Comparison of ENCODE assay signal across 19 cellular contexts in the genomic region with DNA sequence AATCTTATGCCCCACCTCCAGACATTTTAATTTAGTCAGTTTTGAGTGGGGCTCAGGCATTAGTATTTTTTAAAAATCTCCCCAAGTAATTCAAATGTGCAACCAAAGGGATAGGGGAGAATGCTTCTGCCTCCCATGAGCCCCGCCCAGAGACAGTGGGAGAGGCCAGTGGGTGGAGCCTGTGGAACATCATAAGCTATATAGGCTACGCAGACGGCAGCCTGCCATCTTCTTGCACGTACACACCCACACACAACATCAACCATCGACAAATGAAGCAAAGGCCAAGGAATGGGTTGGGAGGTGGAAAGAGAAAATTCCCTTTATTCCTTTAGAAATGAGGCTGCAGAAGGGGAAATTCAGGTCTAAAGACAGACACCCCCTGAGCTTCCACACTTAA. TPM values are rescaled to one million over a fixed set of nuclear protein-coding genes. Genes with fewer than 3 reads are reported as not detected.
DNase-seq lines count a peak whose midpoint lies in the region; ATAC-seq and TF ChIP-seq lines count a peak whose summit lies in the region.
"Had no signal": no experiment of that assay in that cellular context is flagged by ENCODE, and none has a peak within 500 bp of the region (broad histone marks: within the 10 kb centered on the region; RNA-seq: fewer than 3 reads in every experiment).

No MANE protein-coding gene starts in this region.

- no peaks in the 10 kb centered on the region for H3K36me3 ChIP-seq in PC-3 (ENCODE audit: low read depth, low read length)
- no peaks in the 10 kb centered on the region for H3K36me3 ChIP-seq in colonic mucosa
- peaks cover 0 to 3% (median 0%) of the 10 kb centered on the region in 3 donors for H3K36me3 ChIP-seq in tibial artery
- no peaks in the 10 kb centered on the region for H3K36me3 ChIP-seq in CD8-positive, alpha-beta T cell (ENCODE audit: insufficient read depth, low read length)
- H3K36me3 ChIP-seq: BE2C had no signal

- H3K4me3 ChIP-seq in PC-3 (ENCODE audit: low read length) (no peak overlapping the region), colonic mucosa (no peak overlapping the region), tibial artery (no peak overlapping the region)
- no peak overlapping the region for H3K4me3 ChIP-seq in CD8-positive, alpha-beta T cell (ENCODE audit: low read depth, low read length)

- BruUV-seq in PC-3 (replicated peaks; lab: Mats Ljungman, UMichigan), result no TSS peak

- intact Hi-C loops in PC-3 (cut with micrococcal nuclease), result no loop called here
- intact Hi-C loops in colonic mucosa (cut with DNase I), result no loop called here
- intact Hi-C loops in tibial artery (cut with DNase I; ENCODE audit: low total_unique reads), result no loop called here
- intact Hi-C loops in CD8-positive, alpha-beta T cell (cut with DNase I, micrococcal nuclease), result no loop called here

- TF ChIP-seq CTCF in PC-3 (conservative IDR thresholded peaks at IDR 0.05; ENCODE audit: low read depth, low read length), result no peak
- TF ChIP-seq CTCF in colonic mucosa (IDR thresholded peaks at IDR 0.05), result no peak
- TF ChIP-seq CTCF in osteocyte (IDR thresholded peaks at IDR 0.05), result no peak
- no peak for TF ChIP-seq CTCF in tibial artery (IDR thresholded peaks at IDR 0.05)
- TF ChIP-seq CTCF in CD8-positive, alpha-beta T cell (IDR thresholded peaks at IDR 0.05), result no peak

- no peaks in the 10 kb centered on the region for H3K9me2 ChIP-seq in PC-3 (replicated peaks; ENCODE audit: low read length)

- peaks cover 45% of the 10 kb centered on the region for H3K4me1 ChIP-seq in PC-3 (ENCODE audit: insufficient read depth, low read length)
- peaks cover 8% of the 10 kb centered on the region for H3K4me1 ChIP-seq in colonic mucosa
- peaks cover 0 to 98% (median 71%) of the 10 kb centered on the region in 4 donors for H3K4me1 ChIP-seq in tibial artery
- H3K4me1 ChIP-seq in CD8-positive, alpha-beta T cell (ENCODE audit: insufficient read depth, low read length), result no peaks in the 10 kb centered on the region
- H3K4me1 ChIP-seq: BE2C had no signal

- H3F3A ChIP-seq in PC-3 (ENCODE audit: low read length, unreplicated experiment), result no peaks in the 10 kb centered on the region

- peaks cover 82% of the 10 kb centered on the region for H3K4me1 Mint-ChIP-seq in osteocyte (ENCODE audit: unreplicated experiment)
- H3K4me1 Mint-ChIP-seq in T-helper 2 cell treated with Interferon-gamma antibody and Interleukin-4, amounts not matched to agents 5 μg/mL and 100 μg/mL, for 36 hours (ENCODE audit: low read depth), result no peaks in the 10 kb centered on the region
- peaks cover 4% of the 10 kb centered on the region for H3K4me1 Mint-ChIP-seq in CD8-positive, alpha-beta T cell (ENCODE audit: low read depth)
- H3K4me1 Mint-ChIP-seq: stimulated activated naive CD8-positive, alpha-beta T cell treated with anti-CD3 and anti-CD28 coated beads, Interleukin-15, amount 100 ng/mL, for 72 hours had no signal

- H4K20me1 ChIP-seq in PC-3 (ENCODE audit: low read length), result no peaks in the 10 kb centered on the region

- peaks cover 35% of the 10 kb centered on the region for H3K79me2 ChIP-seq in PC-3 (ENCODE audit: low read length)

- CTCF ChIA-PET in PC-3 (lab: Charles Lee), result no interaction called here
- CTCF ChIA-PET in CD8-positive, alpha-beta T cell (lab: Charles Lee), result no interaction called here

- no peak overlapping the region for H3K4me3 Mint-ChIP-seq in osteocyte (ENCODE audit: unreplicated experiment)
- no peak overlapping the region for H3K4me3 Mint-ChIP-seq in T-helper 2 cell treated with Interferon-gamma antibody and Interleukin-4, amounts not matched to agents 5 μg/mL and 100 μg/mL, for 36 hours
- H3K4me3 Mint-ChIP-seq in CD8-positive, alpha-beta T cell, result no peak overlapping the region
- H3K4me3 Mint-ChIP-seq: stimulated activated naive CD8-positive, alpha-beta T cell treated with anti-CD3 and anti-CD28 coated beads, Interleukin-15, amount 100 ng/mL, for 72 hours had no signal

- H3K27me3 Mint-ChIP-seq in osteocyte (ENCODE audit: unreplicated experiment), result no peaks in the 10 kb centered on the region
- no peaks in the 10 kb centered on the region for H3K27me3 Mint-ChIP-seq in T-helper 2 cell treated with Interferon-gamma antibody and Interleukin-4, amounts not matched to agents 5 μg/mL and 100 μg/mL, for 36 hours (ENCODE audit: low read depth)
- no peaks in the 10 kb centered on the region for H3K27me3 Mint-ChIP-seq in CD8-positive, alpha-beta T cell (ENCODE audit: low read depth)
- H3K27me3 Mint-ChIP-seq: stimulated activated naive CD8-positive, alpha-beta T cell treated with anti-CD3 and anti-CD28 coated beads, Interleukin-15, amount 100 ng/mL, for 72 hours had no signal

- H3K27ac ChIP-seq in PC-3 (ENCODE audit: low read length), result peak overlapping the region; percentile 15; the same call in 1 of the 2 replicates
- H3K27ac ChIP-seq in colonic mucosa, result peak overlapping the region; percentile 14
- H3K27ac ChIP-seq in tibial artery, result peak overlapping the region; percentile 86 to 96
- H3K27ac ChIP-seq in CD8-positive, alpha-beta T cell (ENCODE audit: low read depth, low read length), result no peak overlapping the region

- no peaks in the 10 kb centered on the region for H3K9me3 ChIP-seq in PC-3 (ENCODE audit: low read length)
- H3K9me3 ChIP-seq in colonic mucosa, result no peaks in the 10 kb centered on the region
- H3K9me3 ChIP-seq in tibial artery, result no peaks in the 10 kb centered on the region
- no peaks in the 10 kb centered on the region for H3K9me3 ChIP-seq in CD8-positive, alpha-beta T cell (ENCODE audit: low read length)
- H3K9me3 ChIP-seq: BE2C had no signal

- peaks cover 4% of the 10 kb centered on the region for H3K36me3 Mint-ChIP-seq in osteocyte (ENCODE audit: unreplicated experiment)
- peaks cover 20% of the 10 kb centered on the region for H3K36me3 Mint-ChIP-seq in T-helper 2 cell treated with Interferon-gamma antibody and Interleukin-4, amounts not matched to agents 5 μg/mL and 100 μg/mL, for 36 hours (ENCODE audit: low read depth)
- peaks cover 2% of the 10 kb centered on the region for H3K36me3 Mint-ChIP-seq in CD8-positive, alpha-beta T cell

- no peak overlapping the region for H2AFZ ChIP-seq in PC-3 (ENCODE audit: low read length)

- no peak overlapping the region for H3K9ac ChIP-seq in PC-3 (ENCODE audit: low read length)
- no peak overlapping the region for H3K9ac ChIP-seq in colonic mucosa (ENCODE audit: low read depth in 2 of 2, low read length in 2 of 2)

- H3K4me2 ChIP-seq in PC-3 (ENCODE audit: low read length), result no peak overlapping the region

- H3K27me3 ChIP-seq in PC-3 (ENCODE audit: low read length) (no peaks in the 10 kb centered on the region), colonic mucosa (no peaks in the 10 kb centered on the region), tibial artery (no peaks in the 10 kb centered on the region)
- no peaks in the 10 kb centered on the region for H3K27me3 ChIP-seq in CD8-positive, alpha-beta T cell (ENCODE audit: insufficient read depth, low read length)
- H3K27me3 ChIP-seq: BE2C had no signal

- POLR2A ChIA-PET in PC-3 (lab: Charles Lee; ENCODE audit: unreplicated experiment), result no interaction called here
- POLR2A ChIA-PET in CD8-positive, alpha-beta T cell (lab: Charles Lee), result no interaction called here

- ATAC-seq in PC-3, result no peak
- no peak for ATAC-seq in CD8-positive, alpha-beta T cell
- ATAC-seq: left colon; right cardiac atrium; stimulated activated naive CD8-positive, alpha-beta T cell treated with anti-CD3 and anti-CD28 coated beads, Interleukin-15, amount 100 ng/mL, for 72 hours had no signal

- peak overlapping the region; percentile 43 for H3K27ac Mint-ChIP-seq in osteocyte (ENCODE audit: unreplicated experiment)
- no peak overlapping the region for H3K27ac Mint-ChIP-seq in T-helper 2 cell treated with Interferon-gamma antibody and Interleukin-4, amounts not matched to agents 5 μg/mL and 100 μg/mL, for 36 hours
- H3K27ac Mint-ChIP-seq in CD8-positive, alpha-beta T cell, result no peak overlapping the region
- H3K27ac Mint-ChIP-seq: stimulated activated naive CD8-positive, alpha-beta T cell treated with anti-CD3 and anti-CD28 coated beads, Interleukin-15, amount 100 ng/mL, for 72 hours had no signal

- H3K9me3 Mint-ChIP-seq in osteocyte (ENCODE audit: unreplicated experiment), result no peaks in the 10 kb centered on the region
- no peaks in the 10 kb centered on the region for H3K9me3 Mint-ChIP-seq in T-helper 2 cell treated with Interferon-gamma antibody and Interleukin-4, amounts not matched to agents 5 μg/mL and 100 μg/mL, for 36 hours
- no peaks in the 10 kb centered on the region for H3K9me3 Mint-ChIP-seq in CD8-positive, alpha-beta T cell
- H3K9me3 Mint-ChIP-seq: stimulated activated naive CD8-positive, alpha-beta T cell treated with anti-CD3 and anti-CD28 coated beads, Interleukin-15, amount 100 ng/mL, for 72 hours had no signal

- DNase-seq in PC-3 (no peak), colonic mucosa (no peak), osteocyte (ENCODE audit: extremely low spot score, unreplicated experiment) (no peak), tibial artery (peak in 1 of 2 donors; percentile 21), NCI-H82 (lab: John Stamatoyannopoulos, UW) (no peak)
- no peak for DNase-seq in T-helper 2 cell treated with Interferon-gamma antibody and Interleukin-4, amounts not matched to agents 5 μg/mL and 100 μg/mL, for 36 hours (ENCODE audit: low spot score)
- no peak for DNase-seq in CD8-positive, alpha-beta T cell
- no peak for DNase-seq in stimulated activated CD4-positive, alpha-beta T cell treated with anti-CD3 and anti-CD28 coated beads, Interleukin-15, amount 100 ng/mL, for 24 hours
- DNase-seq: activated CD4-positive, alpha-beta T cell treated with anti-CD3 and anti-CD28 coated beads for 48 hours; activated effector memory CD4-positive, alpha-beta T cell treated with anti-CD3 and anti-CD28 coated beads, Interleukin-2, amount 50 U/mL, for 16 hours; BE2C; foreskin melanocyte; left colon; NCI-H1417 treated with DMSO at 0.1 percent for 48 hours; NK-92 treated with Interleukin-12 subunit alpha and Interleukin-12 subunit beta, amount 100 ng/mL, for 24 hours; right cardiac atrium; RPMI8226; stimulated activated CD4-positive, alpha-beta T cell treated with anti-CD3 and anti-CD28 coated beads, Interleukin-1b, Interleukin-23, amount 100 ng/mL, for 48 hours; stimulated activated naive CD8-positive, alpha-beta T cell treated with anti-CD3 and anti-CD28 coated beads, Interleukin-15, amount 100 ng/mL, for 72 hours had no signal

RNA-seq across cellular contexts. Expression of gene CREB3L2, which starts 25.2 kb away (rescaled TPM):
- total RNA-seq in PC-3 (2014; rRNA removed) (9.3 and 18.1 TPM in 2 replicates), colonic mucosa (10 to 100 TPM; 45.8 to 46.0 TPM), osteocyte (143 and 144 TPM in 2 replicates)
- 10 to 100 TPM; 11.9 to 12.6 TPM for total RNA-seq in CD8-positive, alpha-beta T cell
